ENCODE assay signal across 27 cellular contexts in genomic region chr1:24575905-24576587, GRCh38. TPM values are rescaled to one million over a fixed set of nuclear protein-coding genes. Genes with fewer than 3 reads are reported as not detected.
DNase-seq lines count a peak whose midpoint lies in the region; ATAC-seq and TF ChIP-seq lines count a peak whose summit lies in the region.
"Had no signal": no experiment of that assay in that cellular context is flagged by ENCODE, and none has a peak within 500 bp of the region (broad histone marks: within the 10 kb centered on the region; RNA-seq: fewer than 3 reads in every experiment).

No MANE protein-coding gene starts in this region.

- H3K14ac ChIP-seq in neuronal stem cell (ENCODE audit: low read length): peak overlapping the region; percentile 84

- H3K36me3 ChIP-seq in endodermal cell (ENCODE audit: control insufficient read depth, insufficient read depth, low read length): no peaks in the 10 kb centered on the region
- H3K36me3 ChIP-seq in neuronal stem cell (replicated peaks in 1 of 2; ENCODE audit: control insufficient read depth in 2 of 2, insufficient read depth in 2 of 2, low read length in 2 of 2): no peaks in the 10 kb centered on the region
- H3K36me3 ChIP-seq in CD4-positive, alpha-beta memory T cell (ENCODE audit: insufficient read depth, low read length): no peaks in the 10 kb centered on the region
- H3K36me3 ChIP-seq: BE2C, sigmoid colon, tibial nerve had no signal

- H3K4me3 Mint-ChIP-seq in activated CD4-positive, alpha-beta memory T cell treated with anti-CD3 and anti-CD28 coated beads for 36 hours: no peak overlapping the region
- no peak overlapping the region for H3K4me3 Mint-ChIP-seq in activated CD4-positive, alpha-beta memory T cell treated with anti-CD3 and anti-CD28 coated beads, Interleukin-2, amount 10 ng/mL, durations not matched to agents 7 days and 5 days
- no peak overlapping the region for H3K4me3 Mint-ChIP-seq in endodermal cell
- H3K4me3 Mint-ChIP-seq in CD4-positive, alpha-beta memory T cell: no peak overlapping the region
- H3K4me3 Mint-ChIP-seq: activated naive CD8-positive, alpha-beta T cell treated with anti-CD3 and anti-CD28 coated beads, Interleukin-2, amount 50 U/mL, for 24 hours; immature natural killer cell; stimulated activated naive B cell treated with anti-CD40 and anti-IgM and Interleukin-4, amounts not matched to agents 10 μg/mL and 1 μg/mL and 100 μg/mL, for 72 hours had no signal

- WGBS in endodermal cell (ENCODE audit: insufficient coverage in 1 of 2, insufficient read length in 1 of 2), 2 experiments: 66 to 84% methylated on average over 7 to 14 of the region's 14 CpGs
- no CpG with 5 or more reads among the region's 14 CpGs for WGBS in neuronal stem cell (ENCODE audit: extremely low coverage in 2 of 2, insufficient read length in 2 of 2, insufficient replicate concordance in 1 of 2), 2 donors

- H3K9ac ChIP-seq in endodermal cell (ENCODE audit: extremely low read depth, low read length, poor library complexity, severe bottlenecking) (no peak overlapping the region), neuronal stem cell (ENCODE audit: low read depth, low read length, poor library complexity) (peak overlapping the region; percentile 77)

- peak overlapping the region; percentile 90 for H2BK12ac ChIP-seq in neuronal stem cell (ENCODE audit: low read length)

- no peak overlapping the region for H2AK5ac ChIP-seq in neuronal stem cell (ENCODE audit: low read depth, low read length)

- no peak for ATAC-seq in HG02970 (IDR thresholded peaks at IDR 0.05; ENCODE audit: low FRiP score, unreplicated experiment)
- ATAC-seq in GM18907 (IDR thresholded peaks at IDR 0.05; ENCODE audit: unreplicated experiment): no peak
- ATAC-seq: activated naive CD8-positive, alpha-beta T cell treated with anti-CD3 and anti-CD28 coated beads, Interleukin-2, amount 50 U/mL, for 24 hours; stimulated activated naive B cell treated with anti-CD40 and anti-IgM and Interleukin-4, amounts not matched to agents 10 μg/mL and 1 μg/mL and 100 μg/mL, for 72 hours had no signal

- H3K36me3 Mint-ChIP-seq in activated CD4-positive, alpha-beta memory T cell treated with anti-CD3 and anti-CD28 coated beads for 36 hours: no peaks in the 10 kb centered on the region
- H3K36me3 Mint-ChIP-seq in activated CD4-positive, alpha-beta memory T cell treated with anti-CD3 and anti-CD28 coated beads, Interleukin-2, amount 10 ng/mL, durations not matched to agents 7 days and 5 days (ENCODE audit: low read depth): no peaks in the 10 kb centered on the region
- no peaks in the 10 kb centered on the region for H3K36me3 Mint-ChIP-seq in endodermal cell (ENCODE audit: low read depth)
- H3K36me3 Mint-ChIP-seq in CD4-positive, alpha-beta memory T cell: no peaks in the 10 kb centered on the region
- H3K36me3 Mint-ChIP-seq: immature natural killer cell had no signal

- H3K9me3 ChIP-seq in endodermal cell (ENCODE audit: control insufficient read depth, low read length): no peaks in the 10 kb centered on the region
- no peaks in the 10 kb centered on the region for H3K9me3 ChIP-seq in neuronal stem cell (replicated peaks in 1 of 2; ENCODE audit: control insufficient read depth in 2 of 2, insufficient read depth in 1 of 2, low read depth in 1 of 2, low read length in 2 of 2)
- no peaks in the 10 kb centered on the region for H3K9me3 ChIP-seq in CD4-positive, alpha-beta memory T cell (ENCODE audit: control insufficient read depth in 1 of 2, low read length in 2 of 2)
- H3K9me3 ChIP-seq: BE2C, sigmoid colon, tibial nerve had no signal

- no peak overlapping the region for H3K4ac ChIP-seq in neuronal stem cell (ENCODE audit: low read length)

- TF ChIP-seq CTCF in endodermal cell (conservative IDR thresholded peaks at IDR 0.05): no peak

- peak overlapping the region; percentile 82 for H4K8ac ChIP-seq in neuronal stem cell (ENCODE audit: low read depth, low read length)

- H2BK5ac ChIP-seq in neuronal stem cell (ENCODE audit: low read length): no peak overlapping the region

- peak overlapping the region; percentile 44 for H3K23ac ChIP-seq in neuronal stem cell (ENCODE audit: low read depth, low read length, poor library complexity)

- no peaks in the 10 kb centered on the region for H3K27me3 ChIP-seq in endodermal cell (ENCODE audit: control insufficient read depth, insufficient read depth, low read length, poor library complexity, severe bottlenecking)
- peaks cover 0 to 9% (median 0%) of the 10 kb centered on the region in 3 experiments for H3K27me3 ChIP-seq in neuronal stem cell (ENCODE audit: control insufficient read depth in 3 of 3, insufficient read depth in 3 of 3, low read depth in 1 of 3, low read length in 3 of 3)
- no peaks in the 10 kb centered on the region for H3K27me3 ChIP-seq in CD4-positive, alpha-beta memory T cell (ENCODE audit: insufficient read depth, low read length)
- H3K27me3 ChIP-seq: BE2C, sigmoid colon, tibial nerve had no signal

- H3K4me1 ChIP-seq in endodermal cell (ENCODE audit: control insufficient read depth, insufficient read depth, low read length) (no peaks in the 10 kb centered on the region), neuronal stem cell (ENCODE audit: control insufficient read depth in 2 of 2, insufficient read depth in 1 of 2, low read depth in 1 of 2, low read length in 2 of 2) (peaks cover 0 to 7% of the 10 kb centered on the region in 2 donors)
- H3K4me1 ChIP-seq in CD4-positive, alpha-beta memory T cell (ENCODE audit: insufficient read depth, low read length): no peaks in the 10 kb centered on the region
- H3K4me1 ChIP-seq: BE2C, sigmoid colon had no signal

- peak overlapping the region; percentile 81 for H3K18ac ChIP-seq in neuronal stem cell (ENCODE audit: low read length)

- H2BK15ac ChIP-seq in neuronal stem cell (ENCODE audit: low read length): peak overlapping the region; percentile 64

- H2BK120ac ChIP-seq in neuronal stem cell (ENCODE audit: low read depth, low read length): no peak overlapping the region

- no peaks in the 10 kb centered on the region for H3K27me3 Mint-ChIP-seq in activated CD4-positive, alpha-beta memory T cell treated with anti-CD3 and anti-CD28 coated beads for 36 hours
- no peaks in the 10 kb centered on the region for H3K27me3 Mint-ChIP-seq in activated CD4-positive, alpha-beta memory T cell treated with anti-CD3 and anti-CD28 coated beads, Interleukin-2, amount 10 ng/mL, durations not matched to agents 7 days and 5 days
- no peaks in the 10 kb centered on the region for H3K27me3 Mint-ChIP-seq in endodermal cell (ENCODE audit: insufficient read depth)
- H3K27me3 Mint-ChIP-seq in CD4-positive, alpha-beta memory T cell: no peaks in the 10 kb centered on the region
- H3K27me3 Mint-ChIP-seq: activated naive CD8-positive, alpha-beta T cell treated with anti-CD3 and anti-CD28 coated beads, Interleukin-2, amount 50 U/mL, for 24 hours had no signal

- H4K91ac ChIP-seq in neuronal stem cell (ENCODE audit: low read depth, low read length, poor library complexity): peak overlapping the region; percentile 85

- H3K4me3 ChIP-seq in endodermal cell (ENCODE audit: low read length): no peak overlapping the region
- H3K4me3 ChIP-seq in neuronal stem cell (ENCODE audit: low read length in 2 of 2): no peak overlapping the region
- no peak overlapping the region for H3K4me3 ChIP-seq in CD4-positive, alpha-beta memory T cell (ENCODE audit: low read length in 2 of 2)
- H3K4me3 ChIP-seq: sigmoid colon, tibial nerve had no signal

- no peak overlapping the region for H3K4me2 ChIP-seq in neuronal stem cell (ENCODE audit: insufficient read depth, low read length, poor library complexity, severe bottlenecking)

- no peaks in the 10 kb centered on the region for H3K9me3 Mint-ChIP-seq in activated CD4-positive, alpha-beta memory T cell treated with anti-CD3 and anti-CD28 coated beads for 36 hours
- no peaks in the 10 kb centered on the region for H3K9me3 Mint-ChIP-seq in activated CD4-positive, alpha-beta memory T cell treated with anti-CD3 and anti-CD28 coated beads, Interleukin-2, amount 10 ng/mL, durations not matched to agents 7 days and 5 days
- H3K9me3 Mint-ChIP-seq in endodermal cell: no peaks in the 10 kb centered on the region
- no peaks in the 10 kb centered on the region for H3K9me3 Mint-ChIP-seq in CD4-positive, alpha-beta memory T cell
- H3K9me3 Mint-ChIP-seq: activated naive CD8-positive, alpha-beta T cell treated with anti-CD3 and anti-CD28 coated beads, Interleukin-2, amount 50 U/mL, for 24 hours; immature natural killer cell had no signal

- peak overlapping the region; percentile 74 for H2AFZ ChIP-seq in neuronal stem cell (ENCODE audit: low read length)

- POLR2A ChIA-PET in activated CD4-positive, alpha-beta memory T cell treated with anti-CD3 and anti-CD28 coated beads for 36 hours (lab: Charles Lee): no interaction called here
- POLR2A ChIA-PET in activated CD4-positive, alpha-beta memory T cell treated with anti-CD3 and anti-CD28 coated beads, Interleukin-2, amount 10 ng/mL, durations not matched to agents 7 days and 5 days (lab: Charles Lee): no interaction called here
- POLR2A ChIA-PET in CD4-positive, alpha-beta memory T cell (lab: Charles Lee; ENCODE audit: partially characterized antibody): no interaction called here

- intact Hi-C loops in activated CD4-positive, alpha-beta memory T cell treated with anti-CD3 and anti-CD28 coated beads for 36 hours (cut with micrococcal nuclease): no loop called here
- intact Hi-C loops in CD4-positive, alpha-beta memory T cell (cut with micrococcal nuclease): no loop called here

- peak overlapping the region; percentile 11 for H3K27ac Mint-ChIP-seq in activated CD4-positive, alpha-beta memory T cell treated with anti-CD3 and anti-CD28 coated beads for 36 hours
- no peak overlapping the region for H3K27ac Mint-ChIP-seq in activated CD4-positive, alpha-beta memory T cell treated with anti-CD3 and anti-CD28 coated beads, Interleukin-2, amount 10 ng/mL, durations not matched to agents 7 days and 5 days
- no peak overlapping the region for H3K27ac Mint-ChIP-seq in endodermal cell
- peak overlapping the region in 1 of 7 donors; percentile 7 for H3K27ac Mint-ChIP-seq in CD4-positive, alpha-beta memory T cell
- H3K27ac Mint-ChIP-seq: activated naive CD8-positive, alpha-beta T cell treated with anti-CD3 and anti-CD28 coated beads, Interleukin-2, amount 50 U/mL, for 24 hours; immature natural killer cell; stimulated activated naive B cell treated with anti-CD40 and anti-IgM and Interleukin-4, amounts not matched to agents 10 μg/mL and 1 μg/mL and 100 μg/mL, for 72 hours had no signal

- CTCF ChIA-PET in activated CD4-positive, alpha-beta memory T cell treated with anti-CD3 and anti-CD28 coated beads for 36 hours (lab: Charles Lee): interaction anchor here (0.9 to 2.2 kb wide), 2 partner anchors 11 to 161 kb away, joined by 3 to 7 read pairs; no protein-coding TSS in a partner anchor
- CTCF ChIA-PET in activated CD4-positive, alpha-beta memory T cell treated with anti-CD3 and anti-CD28 coated beads, Interleukin-2, amount 10 ng/mL, durations not matched to agents 7 days and 5 days (lab: Charles Lee): interaction anchor here (0.7 to 4.2 kb wide), 2 partner anchors 11 to 168 kb away, joined by 3 to 25 read pairs; no protein-coding TSS in a partner anchor
- CTCF ChIA-PET in CD4-positive, alpha-beta memory T cell (lab: Charles Lee; ENCODE audit: partially characterized antibody): interaction anchor here (0.7 to 1.4 kb wide), 3 partner anchors 12 to 41 kb away, joined by 4 to 5 read pairs (median 4); no protein-coding TSS in a partner anchor

- H3K27ac ChIP-seq in endodermal cell (ENCODE audit: low read depth, low read length) (peak overlapping the region; percentile 24), neuronal stem cell (replicated peaks; ENCODE audit: low read length) (peak overlapping the region; percentile 33)
- H3K27ac ChIP-seq in CD4-positive, alpha-beta memory T cell (ENCODE audit: low read depth, low read length): no peak overlapping the region
- H3K27ac ChIP-seq: sigmoid colon had no signal

- no peak for DNase-seq in activated CD4-positive, alpha-beta memory T cell treated with anti-CD3 and anti-CD28 coated beads for 36 hours
- DNase-seq in activated CD4-positive, alpha-beta memory T cell treated with anti-CD3 and anti-CD28 coated beads, Interleukin-2, amount 10 ng/mL, durations not matched to agents 7 days and 5 days: no peak
- no peak for DNase-seq in endodermal cell
- no peak for DNase-seq in neuronal stem cell (ENCODE audit: low spot score)
- DNase-seq in CD4-positive, alpha-beta memory T cell: no peak
- DNase-seq in LoVo (ENCODE audit: low spot score): no peak
- DNase-seq: activated CD4-positive, alpha-beta T cell treated with anti-CD3 and anti-CD28 coated beads, Interleukin-2, amount 50 U/mL, for 1 hour; activated effector memory CD4-positive, alpha-beta T cell treated with Interleukin-2 at 50 U/mL for 16 hours; activated naive CD8-positive, alpha-beta T cell treated with anti-CD3 and anti-CD28 coated beads, Interleukin-2, amount 50 U/mL, for 24 hours; BE2C; dermis blood vessel endothelial cell; immature natural killer cell; MM.1S; NCI-H1436; NCI-H2171; NCI-H774; SHP77 treated with DMSO at 0.1 percent for 48 hours; sigmoid colon; stimulated activated naive B cell treated with anti-CD40 and anti-IgM and Interleukin-4, amounts not matched to agents 10 μg/mL and 1 μg/mL and 100 μg/mL, for 72 hours; T-helper 1 cell had no signal

- H3K79me1 ChIP-seq in neuronal stem cell (ENCODE audit: low read depth, low read length): no peaks in the 10 kb centered on the region

- no peaks in the 10 kb centered on the region for H3K4me1 Mint-ChIP-seq in activated CD4-positive, alpha-beta memory T cell treated with anti-CD3 and anti-CD28 coated beads for 36 hours (ENCODE audit: low read depth)
- H3K4me1 Mint-ChIP-seq in activated CD4-positive, alpha-beta memory T cell treated with anti-CD3 and anti-CD28 coated beads, Interleukin-2, amount 10 ng/mL, durations not matched to agents 7 days and 5 days: peaks cover 4% of the 10 kb centered on the region
- no peaks in the 10 kb centered on the region for H3K4me1 Mint-ChIP-seq in endodermal cell
- peaks cover 0 to 4% (median 0%) of the 10 kb centered on the region in 4 donors for H3K4me1 Mint-ChIP-seq in CD4-positive, alpha-beta memory T cell

RNA-seq across cellular contexts. Expression of gene NCMAP, which starts 20.2 kb away (rescaled TPM):
- under 1 TPM; 0.05 to 0.07 TPM for total RNA-seq in activated CD4-positive, alpha-beta memory T cell treated with anti-CD3 and anti-CD28 coated beads for 36 hours
- not detected for total RNA-seq in activated CD4-positive, alpha-beta memory T cell treated with anti-CD3 and anti-CD28 coated beads, Interleukin-2, amount 10 ng/mL, durations not matched to agents 7 days and 5 days
- total RNA-seq in endodermal cell: under 1 TPM; 0.15 to 0.42 TPM
- not detected for polyA plus RNA-seq in endodermal cell (2013, experiment 1 of 2)
- not detected for polyA plus RNA-seq in endodermal cell (2013, experiment 2 of 2)
- 0.01 TPM for polyA plus RNA-seq in neuronal stem cell (2013, experiment 1 of 2)
- polyA plus RNA-seq in neuronal stem cell (2013, experiment 2 of 2): 0.03 TPM
- not detected for total RNA-seq in CD4-positive, alpha-beta memory T cell
- polyA plus RNA-seq in CD4-positive, alpha-beta memory T cell: under 1 TPM; 0.10 to 0.12 TPM
- total RNA-seq: A172, bronchial epithelial cell, dermis blood vessel endothelial cell, myocyte, osteoblast, sigmoid colon had no signal
- polyA plus RNA-seq: immature natural killer cell had no signal
